ENCODE assay signal across 1 cellular context in genomic region chr2:27582695-27583389, GRCh38.
TF ChIP-seq lines count a peak whose summit lies in the region.

ZNF512 (plus strand) TSS chr2:27583042; CDS start chr2:27583113, 71 bp downstream.

TF ChIP-seq in K562, 482 proteins besides CTCF, POLR2A, EP300 and RAD21 (continued from another document and continues in another):
- peak; percentile 82 for TF ChIP-seq MGA (IDR thresholded peaks at IDR 0.05)
- no peak for TF ChIP-seq YBX1 (IDR thresholded peaks at IDR 0.05)
- no peak for TF ChIP-seq HOMEZ (CRISPR knock-in tag; IDR thresholded peaks at IDR 0.05)
- peak; percentile 77 for TF ChIP-seq PML (IDR thresholded peaks at IDR 0.05; ENCODE audit: low read length)
- 0 out of 2 replicates have a peak, but pooled peaks have one; percentile 52 for TF ChIP-seq THRB (CRISPR knock-in tag; conservative IDR thresholded peaks at IDR 0.05)
- no peak for TF ChIP-seq PTTG1 (tag; IDR thresholded peaks at IDR 0.05; ENCODE audit: low read depth)
- TF ChIP-seq ZC3H8 (IDR thresholded peaks at IDR 0.05): no peak
- no peak for TF ChIP-seq E2F1 (CRISPR knock-in tag; IDR thresholded peaks at IDR 0.05)
- peak; percentile 44; the same call in 1 of the 2 replicates for TF ChIP-seq HCFC1 (IDR thresholded peaks at IDR 0.05; ENCODE audit: low read depth, low read length)
- no peak for TF ChIP-seq KAT8 (IDR thresholded peaks at IDR 0.05; ENCODE audit: low read depth)
- no peak for TF ChIP-seq ATF2 (CRISPR knock-in tag; IDR thresholded peaks at IDR 0.05)
- TF ChIP-seq NR2C2 (CRISPR knock-in tag; IDR thresholded peaks at IDR 0.05): peak; percentile 77; the same call in 1 of the 2 replicates
- peak; percentile 85 for TF ChIP-seq NR2C2 (tag; IDR thresholded peaks at IDR 0.05)
- TF ChIP-seq CHD2 (IDR thresholded peaks at IDR 0.05; ENCODE audit: low read depth, low read length): no peak
- peak; percentile 55 for TF ChIP-seq RBBP5 (IDR thresholded peaks at IDR 0.05; ENCODE audit: borderline replicate concordance, insufficient read depth, low read length, poor library complexity, severe bottlenecking)
- TF ChIP-seq TSHZ1 (CRISPR knock-in tag; IDR thresholded peaks at IDR 0.05): no peak; the same call in 1 of the 2 replicates
- TF ChIP-seq ZBTB26 (CRISPR knock-in tag; IDR thresholded peaks at IDR 0.05): no peak
- TF ChIP-seq ZNF174 (CRISPR knock-in tag; IDR thresholded peaks at IDR 0.05): no peak
- TF ChIP-seq ZNF592 (IDR thresholded peaks at IDR 0.05): peak; percentile 81; the same call in 1 of the 2 replicates
- TF ChIP-seq CBX1 (IDR thresholded peaks at IDR 0.05; ENCODE audit: low read depth): no peak
